Comparison of ENCODE assay signal across 26 cellular contexts in the genomic region with DNA sequence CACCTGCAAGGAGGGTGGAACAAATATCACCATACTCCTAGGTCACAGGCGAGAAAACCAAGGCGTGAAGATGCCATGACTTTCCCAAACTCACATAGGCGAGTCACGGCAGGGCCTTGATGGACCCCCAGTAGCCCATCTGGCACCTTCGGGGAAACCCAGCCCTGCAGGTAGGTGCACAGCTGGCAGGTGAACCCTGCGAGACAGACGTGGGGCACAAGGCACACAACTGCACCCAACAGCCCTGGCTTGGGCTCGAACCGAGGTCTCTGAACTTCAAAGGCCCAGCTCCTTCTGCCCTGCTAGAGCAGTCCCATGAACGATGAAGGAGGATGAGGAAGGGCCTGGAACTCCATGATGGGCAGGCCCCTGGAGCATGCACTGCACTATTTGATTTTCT.
"Had no signal": no experiment of that assay in that cellular context is flagged by ENCODE, and none has a peak within 500 bp of the region (broad histone marks: within the 10 kb centered on the region; RNA-seq: fewer than 3 reads in every experiment).

No MANE protein-coding gene starts in this region.

- H3K36me3 ChIP-seq: colonic mucosa, esophagus muscularis mucosa, esophagus squamous epithelium, gastrocnemius medialis, gastroesophageal sphincter, heart left ventricle had no signal

- DNase-seq: colonic mucosa; cortex of kidney; dermis blood vessel endothelial cell; effector CD4-positive, alpha-beta T cell; effector CD8-positive, alpha-beta T cell; effector memory CD4-positive, alpha-beta T cell; effector memory CD8-positive, alpha-beta T cell; endodermal cell; erythroblast; esophagus squamous epithelium; foreskin fibroblast; foreskin keratinocyte; foreskin melanocyte; gastrocnemius medialis; glutamatergic neuron; head of caudate nucleus; heart left ventricle had no signal

- H3K4me1 ChIP-seq: colonic mucosa, esophagus muscularis mucosa, esophagus squamous epithelium, foreskin keratinocyte, gastrocnemius medialis, gastroesophageal sphincter had no signal

- FAIRE-seq: colon, endometrium, endothelial cell of umbilical vein, frontal cortex had no signal

- H3K27me3 ChIP-seq: colonic mucosa, dorsolateral prefrontal cortex, esophagus squamous epithelium, foreskin keratinocyte, gastrocnemius medialis, heart left ventricle had no signal

- H3K9me3 ChIP-seq: colonic mucosa, esophagus muscularis mucosa, esophagus squamous epithelium, gastrocnemius medialis, gastroesophageal sphincter, heart left ventricle had no signal

- H3K27ac ChIP-seq: colonic mucosa, coronary artery, dorsolateral prefrontal cortex, epithelial cell of prostate, esophagus muscularis mucosa, esophagus squamous epithelium, foreskin keratinocyte, gastrocnemius medialis, gastroesophageal sphincter, heart left ventricle had no signal

- H3K4me3 ChIP-seq: colonic mucosa, coronary artery, dorsolateral prefrontal cortex, esophagus muscularis mucosa, esophagus squamous epithelium, gastrocnemius medialis, gastroesophageal sphincter, heart left ventricle had no signal
